In the genomic region with DNA sequence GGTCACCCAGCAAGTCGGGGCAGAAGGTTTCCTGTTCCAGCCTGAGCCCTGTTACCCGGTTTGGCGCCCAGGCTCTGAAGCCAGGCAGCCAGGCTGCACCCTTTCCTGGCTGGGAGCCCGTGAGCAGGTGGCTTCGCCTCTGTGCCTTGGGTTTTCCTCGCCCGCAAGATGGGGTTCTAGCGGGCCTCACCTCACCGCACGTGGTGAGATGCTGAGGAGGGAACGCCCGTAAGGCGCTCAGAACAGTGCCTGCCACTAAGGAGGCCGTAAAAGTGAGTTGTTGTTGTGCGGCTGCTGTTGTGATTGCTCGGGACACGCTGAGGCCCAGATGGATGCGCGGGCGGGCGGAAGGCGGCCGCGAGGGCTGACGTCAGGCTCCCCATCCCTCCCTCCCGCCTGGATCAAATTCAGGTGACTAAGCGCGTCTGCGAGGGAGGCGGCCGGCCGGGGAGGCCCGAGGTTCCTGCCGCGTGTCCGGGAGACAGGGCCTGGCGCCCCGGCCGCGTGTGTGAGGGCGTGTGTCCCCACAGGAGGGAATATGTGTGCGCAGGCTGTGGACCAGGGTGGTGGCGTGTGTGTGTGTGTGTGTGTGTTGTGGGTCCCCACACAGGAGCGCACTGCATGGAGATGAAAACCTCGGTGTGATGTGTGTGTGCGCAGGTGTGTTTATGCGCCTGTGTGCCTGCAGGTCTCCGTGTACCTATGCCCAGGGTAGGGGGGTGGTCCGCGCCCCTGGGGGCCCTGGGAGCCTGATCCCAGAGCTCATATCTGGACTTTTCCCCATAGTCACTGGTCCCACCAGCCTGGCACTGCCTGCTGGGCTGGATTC, we compare ENCODE assay signal across 8 cellular contexts. TPM values are rescaled to one million over a fixed set of nuclear protein-coding genes. Genes with fewer than 3 reads are reported as not detected.
DNase-seq lines count a peak whose midpoint lies in the region; ATAC-seq and TF ChIP-seq lines count a peak whose summit lies in the region.

No MANE protein-coding gene starts in this region.

- TF ChIP-seq POLR2A in erythroblast (IDR thresholded peaks at IDR 0.05; ENCODE audit: low read length) = no peak

- H3K9me3 Mint-ChIP-seq in endodermal cell = no peaks in the 10 kb centered on the region
- no peaks in the 10 kb centered on the region for H3K9me3 Mint-ChIP-seq in naive B cell

- no peak overlapping the region for H3K27ac ChIP-seq in endodermal cell (ENCODE audit: low read depth, low read length)

- 69 to 70% methylated on average over 23 to 50 of the region's 50 CpGs for whole genome bisulfite sequencing in endodermal cell (ENCODE audit: insufficient coverage in 1 of 2, insufficient read length in 1 of 2), 2 experiments

- ATAC-seq in naive B cell (ENCODE audit: low read depth in 2 of 2) = no peak
- no peak for ATAC-seq in HG03159 (IDR thresholded peaks at IDR 0.05; ENCODE audit: unreplicated experiment)

- H3K9ac ChIP-seq in endodermal cell (ENCODE audit: extremely low read depth, low read length, poor library complexity, severe bottlenecking) = no peak overlapping the region

- no peaks in the 10 kb centered on the region for H3K4me1 ChIP-seq in endodermal cell (ENCODE audit: control insufficient read depth, insufficient read depth, low read length)

- DNase-seq in Daoy (ENCODE audit: low read depth) = peak; percentile 97
- peak; percentile 90 for DNase-seq in NCI-H510A treated with DMSO at 0.1 percent for 48 hours (lab: John Stamatoyannopoulos, UW)
- DNase-seq in endodermal cell = peak; percentile 90
- DNase-seq in naive B cell = no peak
- DNase-seq in ecto neural progenitor cell (ENCODE audit: low spot score) = no peak
- no peak for DNase-seq in foreskin melanocyte
- DNase-seq in erythroblast (lab: John Stamatoyannopoulos, UW) = no peak

- TF ChIP-seq CTCF in endodermal cell (conservative IDR thresholded peaks at IDR 0.05) = no peak

- peaks cover 16% of the 10 kb centered on the region for H3K4me1 Mint-ChIP-seq in endodermal cell
- peaks cover 45 to 49% (median 46%) of the 10 kb centered on the region in 3 donors for H3K4me1 Mint-ChIP-seq in naive B cell

- no peaks in the 10 kb centered on the region for H3K9me3 ChIP-seq in endodermal cell (ENCODE audit: control insufficient read depth, low read length)

- peaks cover 28% of the 10 kb centered on the region for H3K27me3 Mint-ChIP-seq in endodermal cell (ENCODE audit: insufficient read depth)
- no peaks in the 10 kb centered on the region for H3K27me3 Mint-ChIP-seq in naive B cell

- H3K27ac Mint-ChIP-seq in endodermal cell = no peak overlapping the region
- peak overlapping the region in 4 of 6 donors; percentile 66 to 91 (median 70) for H3K27ac Mint-ChIP-seq in naive B cell

- H3K36me3 Mint-ChIP-seq in endodermal cell (ENCODE audit: low read depth) = no peaks in the 10 kb centered on the region
- H3K36me3 Mint-ChIP-seq in naive B cell = no peaks in the 10 kb centered on the region

- H3K27me3 ChIP-seq in endodermal cell (ENCODE audit: control insufficient read depth, insufficient read depth, low read length, poor library complexity, severe bottlenecking) = peaks cover 16% of the 10 kb centered on the region

- no peak overlapping the region for H3K4me3 Mint-ChIP-seq in endodermal cell
- peak overlapping the region in 2 of 8 donors; percentile 7 to 12 for H3K4me3 Mint-ChIP-seq in naive B cell

- no peak overlapping the region for H3K4me3 ChIP-seq in endodermal cell (ENCODE audit: low read length)

- no peaks in the 10 kb centered on the region for H3K36me3 ChIP-seq in endodermal cell (ENCODE audit: control insufficient read depth, insufficient read depth, low read length)

RNA-seq across cellular contexts. Expression of gene CAMKK1, which starts 4.3 kb away (rescaled TPM):
- 9.6 and 14.4 TPM in 2 replicates for total RNA-seq in Daoy (2014; rRNA removed; shearing (Covaris generic))
- total RNA-seq in endodermal cell = 1 to 10 TPM; 3.8 to 6.3 TPM
- polyA plus RNA-seq in endodermal cell (2013, experiment 1 of 2) = 5.4 TPM
- polyA plus RNA-seq in endodermal cell (2013, experiment 2 of 2) = 5.2 TPM
- 1 to 10 TPM in 4 of 6 donors, under 1 TPM in 2; 0.69 to 1.4 (median 1.1) TPM for polyA plus RNA-seq in naive B cell (ENCODE audit: low read depth in 6 of 6)

RNA-seq across cellular contexts. Expression of gene P2RX1, which starts 27.7 kb away (rescaled TPM):
- not detected in 2 replicates for total RNA-seq in Daoy (2014; rRNA removed; shearing (Covaris generic))
- total RNA-seq in endodermal cell = not detected
- polyA plus RNA-seq in endodermal cell (2013, experiment 1 of 2) = not detected
- not detected for polyA plus RNA-seq in endodermal cell (2013, experiment 2 of 2)
- 10 to 100 TPM in 5 of 6 donors, 1 to 10 TPM in 1; 2.3 to 20.2 (median 15.1) TPM for polyA plus RNA-seq in naive B cell (ENCODE audit: low read depth in 6 of 6)

RNA-seq across cellular contexts. Expression of gene NCBP3, which starts 42.5 kb away (rescaled TPM):
- 18.8 and 30.4 TPM in 2 replicates for total RNA-seq in Daoy (2014; rRNA removed; shearing (Covaris generic))
- total RNA-seq in endodermal cell = 10 to 100 TPM; 74.5 to 75.9 TPM
- polyA plus RNA-seq in endodermal cell (2013, experiment 1 of 2) = 72.1 TPM
- polyA plus RNA-seq in endodermal cell (2013, experiment 2 of 2) = 66.8 TPM
- 10 to 100 TPM in 5 of 6 donors, 1 to 10 TPM in 1; 9.4 to 34.1 (median 13.2) TPM for polyA plus RNA-seq in naive B cell (ENCODE audit: low read depth in 6 of 6)

Comparison
In these comparisons a context has a peak if more than half of its experiments do, and no peak if none do; other contexts are left out.
1. DNase-seq: peak in Daoy (single experiment), NCI-H510A treated with DMSO at 0.1 percent for 48 hours (single experiment) and endodermal cell (single experiment); none in naive B cell (single experiment), ecto neural progenitor cell (single experiment), foreskin melanocyte (single experiment) and erythroblast (0 of 2).